21 cellular contexts compared by ENCODE assay signal in the genomic region with DNA sequence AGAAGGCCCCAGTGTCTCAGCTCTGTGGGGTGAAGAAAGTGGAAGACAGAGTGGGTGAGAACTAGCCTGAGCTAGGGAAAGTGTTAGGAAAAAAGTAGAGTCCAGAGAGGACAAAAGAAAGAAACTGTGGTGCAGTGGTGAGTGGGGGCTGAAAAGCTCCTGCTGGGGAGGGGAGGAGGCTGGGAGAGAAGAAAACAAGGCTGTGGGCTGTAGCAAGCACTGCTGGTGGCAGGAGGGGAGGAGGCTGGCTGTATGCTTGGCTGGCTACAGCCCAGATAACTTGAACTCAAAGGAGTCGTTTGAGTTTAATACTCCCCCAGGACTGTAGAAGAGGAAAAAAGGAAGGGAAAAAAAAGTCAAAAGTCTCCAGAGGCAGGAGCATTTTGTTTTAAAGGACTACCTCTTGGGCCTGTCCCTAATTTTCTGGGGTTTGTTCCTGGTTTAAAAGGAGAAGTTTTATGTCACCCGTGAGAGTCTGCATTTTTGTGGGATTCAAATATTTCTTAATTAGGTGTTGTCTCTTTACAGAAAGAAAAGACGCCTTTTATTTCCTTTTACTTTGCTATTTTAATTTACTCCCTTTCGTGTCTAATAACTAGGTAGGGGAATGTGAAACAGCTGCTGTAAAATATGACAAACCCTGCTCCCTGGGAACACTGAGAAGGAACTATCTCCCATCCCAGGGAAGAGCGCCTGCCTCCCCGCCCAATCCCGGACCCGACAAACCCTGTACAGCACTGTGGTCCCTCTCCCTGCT. TPM values are rescaled to one million over a fixed set of nuclear protein-coding genes. Genes with fewer than 3 reads are reported as not detected.
DNase-seq lines count a peak whose midpoint lies in the region; ATAC-seq and TF ChIP-seq lines count a peak whose summit lies in the region.
"Had no signal": no experiment of that assay in that cellular context is flagged by ENCODE, and none has a peak within 500 bp of the region (broad histone marks: within the 10 kb centered on the region; RNA-seq: fewer than 3 reads in every experiment).

No MANE protein-coding gene starts in this region.

- H3K36me3 ChIP-seq in heart right ventricle = no peaks in the 10 kb centered on the region
- H3K36me3 ChIP-seq: left ventricle myocardium inferior, tibial nerve had no signal

- intact Hi-C loops in left colon (cut with DNase I, micrococcal nuclease) (no loop called here), heart right ventricle (cut with DNase I) (no loop called here)

- no peak overlapping the region for H3K4me3 ChIP-seq in heart right ventricle
- H3K4me3 ChIP-seq: A549, left ventricle myocardium inferior, tibial nerve had no signal

- H3K9me3 ChIP-seq in heart right ventricle = no peaks in the 10 kb centered on the region
- H3K9me3 ChIP-seq: A549, left ventricle myocardium inferior, SK-N-SH, tibial nerve had no signal

- peak; percentile 22 for DNase-seq in NCI-H2107 treated with DMSO at 0.1 percent for 48 hours (lab: John Stamatoyannopoulos, UW; ENCODE audit: unreplicated experiment)
- DNase-seq in NCI-H2107 (lab: John Stamatoyannopoulos, UW) = no peak
- no peak for DNase-seq in left colon
- DNase-seq in type B pancreatic cell (ENCODE audit: extremely low spot score, unreplicated experiment) = no peak
- no peak for DNase-seq in heart right ventricle
- DNase-seq in stimulated activated CD4-positive, alpha-beta T cell treated with anti-CD3 and anti-CD28 coated beads, Interleukin-2, amount 100 ng/mL, for 24 hours = no peak
- DNase-seq: activated T-cell treated with anti-CD3 and anti-CD28 coated beads for 4 hours; CD4-positive, alpha-beta T cell; effector memory CD8-positive, alpha-beta T cell; left ventricle myocardium inferior; NCI-H526 treated with DMSO at 0.1 percent for 48 hours; OCI-M1; SK-N-SH had no signal

- H3K36me3 Mint-ChIP-seq in type B pancreatic cell = no peaks in the 10 kb centered on the region
- H3K36me3 Mint-ChIP-seq: stimulated activated effector memory CD8-positive, alpha-beta T cell treated with anti-CD3 and anti-CD28 coated beads, Interleukin-12 subunit alpha, Interleukin-12 subunit beta, amount 100 ng/mL, for 72 hours had no signal

- peaks cover 24% of the 10 kb centered on the region for H3K4me1 Mint-ChIP-seq in type B pancreatic cell (ENCODE audit: unreplicated experiment)
- H3K4me1 Mint-ChIP-seq: stimulated activated effector memory CD8-positive, alpha-beta T cell treated with anti-CD3 and anti-CD28 coated beads, Interleukin-12 subunit alpha, Interleukin-12 subunit beta, amount 100 ng/mL, for 72 hours had no signal

- H3K27ac ChIP-seq in angular gyrus (ENCODE audit: low read depth, low read length) = peak overlapping the region; percentile 1
- no peak overlapping the region for H3K27ac ChIP-seq in heart right ventricle
- H3K27ac ChIP-seq: A549, left ventricle myocardium inferior, tibial nerve had no signal

- ATAC-seq in left colon (peak; percentile 49), GM19035 (IDR thresholded peaks at IDR 0.05; ENCODE audit: unreplicated experiment) (no peak), heart right ventricle (no peak)
- ATAC-seq: A549; effector memory CD8-positive, alpha-beta T cell; stimulated activated effector memory CD8-positive, alpha-beta T cell treated with anti-CD3 and anti-CD28 coated beads, Interleukin-12 subunit alpha, Interleukin-12 subunit beta, amount 100 ng/mL, for 72 hours had no signal

- no peak for TF ChIP-seq CTCF in type B pancreatic cell (conservative IDR thresholded peaks at IDR 0.05)
- TF ChIP-seq CTCF in heart right ventricle (IDR thresholded peaks at IDR 0.05) = no peak

- peak overlapping the region; percentile 68 for H3K4me3 Mint-ChIP-seq in type B pancreatic cell
- H3K4me3 Mint-ChIP-seq: activated naive CD8-positive, alpha-beta T cell; CD4-positive, alpha-beta T cell; effector memory CD8-positive, alpha-beta T cell; stimulated activated effector memory CD8-positive, alpha-beta T cell treated with anti-CD3 and anti-CD28 coated beads, Interleukin-12 subunit alpha, Interleukin-12 subunit beta, amount 100 ng/mL, for 72 hours had no signal

- no peaks in the 10 kb centered on the region for H3K4me1 ChIP-seq in heart right ventricle
- H3K4me1 ChIP-seq: A549, left ventricle myocardium inferior, tibial nerve had no signal

- H3K27me3 Mint-ChIP-seq in type B pancreatic cell = peaks cover 76% of the 10 kb centered on the region

- H3K27ac Mint-ChIP-seq in type B pancreatic cell = peak overlapping the region; percentile 25
- H3K27ac Mint-ChIP-seq: activated naive CD8-positive, alpha-beta T cell; CD4-positive, alpha-beta T cell; effector memory CD8-positive, alpha-beta T cell; progenitor cell of endocrine pancreas; stimulated activated effector memory CD8-positive, alpha-beta T cell treated with anti-CD3 and anti-CD28 coated beads, Interleukin-12 subunit alpha, Interleukin-12 subunit beta, amount 100 ng/mL, for 72 hours had no signal

- H3K9me3 Mint-ChIP-seq in type B pancreatic cell = no peaks in the 10 kb centered on the region
- H3K9me3 Mint-ChIP-seq: CD4-positive, alpha-beta T cell; effector memory CD8-positive, alpha-beta T cell; stimulated activated effector memory CD8-positive, alpha-beta T cell treated with anti-CD3 and anti-CD28 coated beads, Interleukin-12 subunit alpha, Interleukin-12 subunit beta, amount 100 ng/mL, for 72 hours had no signal

- WGBS in heart right ventricle, 2 donors = 54 to 59% methylated on average over 8 of the region's 8 CpGs

- peaks cover 3 to 97% (median 95%) of the 10 kb centered on the region in 7 donors for H3K27me3 ChIP-seq in heart right ventricle

RNA-seq across cellular contexts. Expression of gene ZIC5, which starts 21.7 kb away (rescaled TPM):
- not detected for total RNA-seq in left colon
- total RNA-seq in type B pancreatic cell (ENCODE audit: low replicate concordance) = 0.05 and 15.1 TPM in 2 replicates
- total RNA-seq in heart right ventricle = not detected
- polyA plus RNA-seq in heart right ventricle = not detected
- total RNA-seq: CD4-positive, alpha-beta T cell; left ventricle myocardium inferior; myocyte; progenitor cell of endocrine pancreas; tibial nerve had no signal
- polyA plus RNA-seq: SK-N-SH had no signal

RNA-seq across cellular contexts. Expression of gene ZIC2, which starts 31.7 kb away (rescaled TPM):
- total RNA-seq in left colon (under 1 TPM; 0.08 to 0.27 TPM), type B pancreatic cell (ENCODE audit: low replicate concordance) (0.59 and 129 TPM in 2 replicates), heart right ventricle (not detected)
- not detected for polyA plus RNA-seq in heart right ventricle
- total RNA-seq: CD4-positive, alpha-beta T cell; left ventricle myocardium inferior; myocyte; progenitor cell of endocrine pancreas; tibial nerve had no signal
- polyA plus RNA-seq: SK-N-SH had no signal
